In the genomic region with DNA sequence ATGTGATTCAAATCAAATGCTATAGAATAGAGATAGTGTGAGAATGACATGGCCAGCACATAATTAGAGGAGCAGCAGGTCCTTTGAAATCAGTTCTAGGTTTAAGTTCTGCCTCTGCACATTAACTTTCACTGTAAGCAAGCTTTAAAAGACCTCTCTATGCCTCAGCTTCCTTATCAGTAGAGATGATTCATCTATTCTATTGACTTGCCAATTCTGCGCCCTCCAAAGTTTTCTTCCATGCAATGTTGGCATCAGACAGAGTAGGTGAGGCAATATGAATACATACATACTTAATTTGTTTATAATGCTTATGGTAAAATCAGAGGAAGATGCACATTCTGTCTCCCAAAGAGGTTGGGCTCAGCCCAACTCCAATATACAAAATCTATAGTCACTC, we compare ENCODE assay signal across 23 cellular contexts.
"Had no signal": no experiment of that assay in that cellular context is flagged by ENCODE, and none has a peak within 500 bp of the region (broad histone marks: within the 10 kb centered on the region; RNA-seq: fewer than 3 reads in every experiment).

No MANE protein-coding gene starts in this region.

- H3K4me3 ChIP-seq: left lung, lower lobe of right lung, right atrium auricular region, right lobe of liver, smooth muscle cell, tibial nerve, uterus had no signal

- H3K27me3 ChIP-seq: left lung, right atrium auricular region, right lobe of liver, tibial nerve, uterus had no signal

- FAIRE-seq: islet of Langerhans, kidney had no signal

- ATAC-seq: left colon; left lung; lower lobe of right lung; naive thymus-derived CD8-positive, alpha-beta T cell; right lobe of liver; stimulated activated memory B cell treated with anti-CD40 and anti-IgM and Interleukin-4, amounts not matched to agents 10 μg/mL and 1 μg/mL and 100 μg/mL, for 72 hours; stimulated activated naive CD8-positive, alpha-beta T cell treated with anti-CD3 and anti-CD28 coated beads, Interleukin-15, amount 100 ng/mL, for 72 hours had no signal

- H3K27ac ChIP-seq: left lung, lower lobe of right lung, right atrium auricular region, right lobe of liver, tibial nerve, uterus had no signal

- H3K36me3 ChIP-seq: left lung, lower lobe of right lung, right atrium auricular region, right lobe of liver, tibial nerve, uterus had no signal

- H3K4me2 ChIP-seq: smooth muscle cell had no signal

- H3K4me1 ChIP-seq: left lung, lower lobe of right lung, right lobe of liver, uterus had no signal

- DNase-seq: immature natural killer cell; kidney; left colon; left lung; lower lobe of right lung; mammary epithelial cell; mesenchymal stem cell; naive thymus-derived CD8-positive, alpha-beta T cell; nucleus accumbens; right lobe of liver; stimulated activated CD4-positive, alpha-beta T cell treated with anti-CD3 and anti-CD28 coated beads, Interleukin-1b, Interleukin-23, amount 100 ng/mL, for 48 hours; stimulated activated CD4-positive, alpha-beta T cell treated with anti-CD3 and anti-CD28 coated beads, Interleukin-2, amount 100 ng/mL, for 48 hours; stimulated activated CD4-positive, alpha-beta T cell treated with anti-CD3 and anti-CD28 coated beads, Interleukin-4, amount 100 ng/mL, for 4 hours; stimulated activated CD8-positive, alpha-beta memory T cell treated with anti-CD3 and anti-CD28 coated beads, Interleukin-4, amount 100 ng/mL, for 48 hours; stimulated activated naive CD4-positive, alpha-beta T cell treated with Interleukin-2 at 50 U/mL for 16 hours; stimulated activated naive CD8-positive, alpha-beta T cell treated with anti-CD3 and anti-CD28 coated beads, Interleukin-15, amount 100 ng/mL, for 72 hours; substantia nigra; uterus had no signal

- H3K9me3 ChIP-seq: left lung, lower lobe of right lung, right atrium auricular region, right lobe of liver, tibial nerve, uterus had no signal
